In genomic region chr2:62204998-62205496, GRCh38 we compare ENCODE assay signal across 23 cellular contexts. TPM values are rescaled to one million over a fixed set of nuclear protein-coding genes. Genes with fewer than 3 reads are reported as not detected.
A peak's percentile ranks its signal among the peaks of the same experiment; 100 is the strongest.
DNase-seq lines count a peak whose midpoint lies in the region; ATAC-seq and TF ChIP-seq lines count a peak whose summit lies in the region.
"Had no signal": no experiment of that assay in that cellular context is flagged by ENCODE, and none has a peak within 500 bp of the region (broad histone marks: within the 10 kb centered on the region; RNA-seq: fewer than 3 reads in every experiment).

No MANE protein-coding gene starts in this region.

- H3F3A ChIP-seq in neural progenitor cell (ENCODE audit: low read depth) = peaks cover 19% of the 10 kb centered on the region

- H3K36me3 ChIP-seq in neural progenitor cell = peaks cover 4% of the 10 kb centered on the region
- H3K36me3 ChIP-seq: BE2C, HAP-1 had no signal

- peaks cover 100% of the 10 kb centered on the region for H4K20me1 ChIP-seq in neural progenitor cell (ENCODE audit: low read depth)

- H2AFZ ChIP-seq in neural progenitor cell (replicated peaks) = no peak overlapping the region

- peaks cover 42% of the 10 kb centered on the region for H3K4me1 Mint-ChIP-seq in T-helper 2 cell treated with Interferon-gamma antibody and Interleukin-4, amounts not matched to agents 5 μg/mL and 100 μg/mL, for 36 hours (ENCODE audit: low read depth)
- peaks cover 15% of the 10 kb centered on the region for H3K4me1 Mint-ChIP-seq in neural progenitor cell
- H3K4me1 Mint-ChIP-seq in stimulated activated naive B cell treated with anti-CD40 and anti-IgM and Interleukin-4, amounts not matched to agents 10 μg/mL and 1 μg/mL and 100 μg/mL, for 72 hours = peaks cover 57 to 92% of the 10 kb centered on the region in 2 donors

- peaks cover 100% of the 10 kb centered on the region for H3K79me2 ChIP-seq in neural progenitor cell (ENCODE audit: low read depth)

- peaks cover 66% of the 10 kb centered on the region for H3K4me1 ChIP-seq in neural progenitor cell
- H3K4me1 ChIP-seq: BE2C, HAP-1 had no signal

- H3K4me2 ChIP-seq in neural progenitor cell = peak overlapping the region; percentile 39

- H3K9ac ChIP-seq in neural progenitor cell = no peak overlapping the region

- H3K27ac Mint-ChIP-seq in T-helper 2 cell treated with Interferon-gamma antibody and Interleukin-4, amounts not matched to agents 5 μg/mL and 100 μg/mL, for 36 hours = peak overlapping the region; percentile 2
- no peak overlapping the region for H3K27ac Mint-ChIP-seq in neural progenitor cell
- H3K27ac Mint-ChIP-seq in stimulated activated naive B cell treated with anti-CD40 and anti-IgM and Interleukin-4, amounts not matched to agents 10 μg/mL and 1 μg/mL and 100 μg/mL, for 72 hours = no peak overlapping the region
- H3K27ac Mint-ChIP-seq: activated CD4-positive, alpha-beta T cell treated with anti-CD3 and anti-CD28 coated beads for 36 hours had no signal

- no peak overlapping the region for H3K4me3 ChIP-seq in neural progenitor cell
- H3K4me3 ChIP-seq: HAP-1 had no signal

- peaks cover 29% of the 10 kb centered on the region for H3K36me3 Mint-ChIP-seq in T-helper 2 cell treated with Interferon-gamma antibody and Interleukin-4, amounts not matched to agents 5 μg/mL and 100 μg/mL, for 36 hours (ENCODE audit: low read depth)
- H3K36me3 Mint-ChIP-seq in neural progenitor cell = peaks cover 21% of the 10 kb centered on the region
- H3K36me3 Mint-ChIP-seq in stimulated activated naive B cell treated with anti-CD40 and anti-IgM and Interleukin-4, amounts not matched to agents 10 μg/mL and 1 μg/mL and 100 μg/mL, for 72 hours = peaks cover 22 to 41% of the 10 kb centered on the region in 2 donors

- peaks cover 2% of the 10 kb centered on the region for H3K9me3 Mint-ChIP-seq in T-helper 2 cell treated with Interferon-gamma antibody and Interleukin-4, amounts not matched to agents 5 μg/mL and 100 μg/mL, for 36 hours
- H3K9me3 Mint-ChIP-seq in neural progenitor cell = peaks cover 18% of the 10 kb centered on the region
- H3K9me3 Mint-ChIP-seq in stimulated activated naive B cell treated with anti-CD40 and anti-IgM and Interleukin-4, amounts not matched to agents 10 μg/mL and 1 μg/mL and 100 μg/mL, for 72 hours = no peaks in the 10 kb centered on the region

- H3K4me3 Mint-ChIP-seq in T-helper 2 cell treated with Interferon-gamma antibody and Interleukin-4, amounts not matched to agents 5 μg/mL and 100 μg/mL, for 36 hours = no peak overlapping the region
- H3K4me3 Mint-ChIP-seq in neural progenitor cell = no peak overlapping the region
- H3K4me3 Mint-ChIP-seq in stimulated activated naive B cell treated with anti-CD40 and anti-IgM and Interleukin-4, amounts not matched to agents 10 μg/mL and 1 μg/mL and 100 μg/mL, for 72 hours = no peak overlapping the region
- H3K4me3 Mint-ChIP-seq: activated CD4-positive, alpha-beta T cell treated with anti-CD3 and anti-CD28 coated beads for 36 hours; activated CD8-positive, alpha-beta memory T cell treated with anti-CD3 and anti-CD28 coated beads, Interleukin-2, amount 10 ng/mL, durations not matched to agents 7 days and 5 days had no signal

- H3K27me3 ChIP-seq in neural progenitor cell = no peaks in the 10 kb centered on the region
- H3K27me3 ChIP-seq: BE2C had no signal

- H3K9me3 ChIP-seq in neural progenitor cell (ENCODE audit: low read depth) = no peaks in the 10 kb centered on the region
- H3K9me3 ChIP-seq: BE2C, HAP-1 had no signal

- ATAC-seq in HG03520 (IDR thresholded peaks at IDR 0.05; ENCODE audit: unreplicated experiment) (no peak), HG03342 (IDR thresholded peaks at IDR 0.05; ENCODE audit: unreplicated experiment) (no peak)
- no peak for ATAC-seq in stimulated activated naive B cell treated with anti-CD40 and anti-IgM and Interleukin-4, amounts not matched to agents 10 μg/mL and 1 μg/mL and 100 μg/mL, for 72 hours (replicated peaks)
- ATAC-seq: activated CD4-positive, alpha-beta T cell treated with anti-CD3 and anti-CD28 coated beads for 36 hours; activated CD8-positive, alpha-beta memory T cell treated with anti-CD3 and anti-CD28 coated beads, Interleukin-2, amount 10 ng/mL, durations not matched to agents 7 days and 5 days; left colon had no signal

- TF ChIP-seq CTCF in neural progenitor cell (IDR thresholded peaks at IDR 0.05) = no peak

- H3K27me3 Mint-ChIP-seq in T-helper 2 cell treated with Interferon-gamma antibody and Interleukin-4, amounts not matched to agents 5 μg/mL and 100 μg/mL, for 36 hours (ENCODE audit: low read depth) = no peaks in the 10 kb centered on the region
- no peaks in the 10 kb centered on the region for H3K27me3 Mint-ChIP-seq in neural progenitor cell (ENCODE audit: insufficient read depth, low read depth)
- H3K27me3 Mint-ChIP-seq in stimulated activated naive B cell treated with anti-CD40 and anti-IgM and Interleukin-4, amounts not matched to agents 10 μg/mL and 1 μg/mL and 100 μg/mL, for 72 hours = no peaks in the 10 kb centered on the region
- H3K27me3 Mint-ChIP-seq: activated CD4-positive, alpha-beta T cell treated with anti-CD3 and anti-CD28 coated beads for 36 hours; activated CD8-positive, alpha-beta memory T cell treated with anti-CD3 and anti-CD28 coated beads, Interleukin-2, amount 10 ng/mL, durations not matched to agents 7 days and 5 days had no signal

- H3K27ac ChIP-seq in caudate nucleus (ENCODE audit: low read depth, low read length) (peak overlapping the region; percentile 54), neural progenitor cell (peak overlapping the region; percentile 61)

- DNase-seq in T-helper 2 cell treated with Interferon-gamma antibody and Interleukin-4, amounts not matched to agents 5 μg/mL and 100 μg/mL, for 36 hours (ENCODE audit: low spot score) = no peak
- DNase-seq in T-helper 2 cell (no peak), NOMO-1 (lab: John Stamatoyannopoulos, UW; ENCODE audit: unreplicated experiment in 2 of 2) (peak; percentile 70 to 73), caudate nucleus (lab: John Stamatoyannopoulos, UW) (no peak), neural progenitor cell (ENCODE audit: low spot score) (no peak)
- DNase-seq in stimulated activated naive B cell treated with anti-CD40 and anti-IgM and Interleukin-4, amounts not matched to agents 10 μg/mL and 1 μg/mL and 100 μg/mL, for 72 hours = no peak
- DNase-seq: activated CD4-positive, alpha-beta T cell treated with anti-CD3 and anti-CD28 coated beads for 36 hours; activated CD8-positive, alpha-beta memory T cell treated with anti-CD3 and anti-CD28 coated beads, Interleukin-2, amount 10 ng/mL, durations not matched to agents 7 days and 5 days; activated gamma-delta T cell; amygdala; BE2C; cerebellar nuclear complex; Kasumi-1; left colon; midbrain; NCI-H1417; NCI-H524 treated with DMSO at 0.1 percent for 48 hours; stimulated activated CD4-positive, alpha-beta T cell treated with anti-CD3 and anti-CD28 coated beads, Interleukin-4, amount 100 ng/mL, for 24 hours; substantia nigra; SW 1271 had no signal

RNA-seq across cellular contexts. Expression of gene B3GNT2, which starts 9.1 kb away (rescaled TPM):
- 51.9 and 73.2 TPM in 2 replicates for total RNA-seq in neural progenitor cell (ENCODE audit: low replicate concordance)

Comparison
In these comparisons a context has a peak if more than half of its experiments do, and no peak if none do; other contexts are left out.
1. DNase-seq: peak in NOMO-1 (2 of 2); none in T-helper 2 cell treated with Interferon-gamma antibody and Interleukin-4, amounts not matched to agents 5 μg/mL and 100 μg/mL, for 36 hours (single experiment), T-helper 2 cell (0 of 5), caudate nucleus (0 of 61), neural progenitor cell (single experiment) and stimulated activated naive B cell treated with anti-CD40 and anti-IgM and Interleukin-4, amounts not matched to agents 10 μg/mL and 1 μg/mL and 100 μg/mL, for 72 hours (single experiment).